In genomic region chr11:810040-810567, GRCh38 we compare ENCODE assay signal across 8 cellular contexts. TPM values are rescaled to one million over a fixed set of nuclear protein-coding genes. Genes with fewer than 3 reads are reported as not detected.
A peak's percentile ranks its signal among the peaks of the same experiment; 100 is the strongest.
DNase-seq lines count a peak whose midpoint lies in the region; ATAC-seq, FAIRE-seq and TF ChIP-seq lines count a peak whose summit lies in the region.

No MANE protein-coding gene starts in this region.

- DNase-seq in NB4 (ENCODE audit: low read depth), result no peak
- DNase-seq in H1 (ENCODE audit: low read depth in 1 of 2, low spot score in 2 of 2), result no peak
- no peak for DNase-seq in middle frontal gyrus (ENCODE audit: extremely low spot score, low spot score)
- no peak for DNase-seq in SKM-1 treated with dmso at 0.1 percent for 144 hours (lab: John Stamatoyannopoulos, UW; ENCODE audit: unreplicated experiment)
- DNase-seq in NCI-H2171 (lab: John Stamatoyannopoulos, UW), result no peak

- no peaks in the 10 kb centered on the region for H3K9me3 ChIP-seq in H1 (ENCODE audit: insufficient read depth in 2 of 2, low read depth in 1 of 2, low read length in 1 of 2)
- no peaks in the 10 kb centered on the region for H3K9me3 ChIP-seq in neuron (ENCODE audit: low read length)

- no peak overlapping the region for H2BK12ac ChIP-seq in H1 (ENCODE audit: low read depth, low read length)

- peak overlapping the region; percentile 78 for H3K4ac ChIP-seq in H1 (replicated peaks; ENCODE audit: insufficient read length, low read depth, low read length)

- 1% methylated on average over 47 of the region's 55 CpGs; no CpG with 5 or more reads in 1 of the 2 experiments for WGBS in H1 (ENCODE audit: extremely low coverage in 1 of 2, insufficient coverage in 1 of 2, insufficient read length in 1 of 2, insufficient replicate concordance in 2 of 2, low coverage in 1 of 2, low lambda C conversion rate in 2 of 2, missing lambda C conversion rate in 1 of 2), 2 experiments

- H2BK15ac ChIP-seq in H1 (ENCODE audit: low read length), result no peak overlapping the region

- no peak for FAIRE-seq in H1 (lab: Jason Lieb, UNC)

- peak overlapping the region; percentile 86 for H4K8ac ChIP-seq in H1 (ENCODE audit: extremely low read depth, insufficient read depth, low read length)

- no peak overlapping the region for H2BK20ac ChIP-seq in H1 (ENCODE audit: low read length)

- peaks cover 0 to 9% (median 3%) of the 10 kb centered on the region in 4 experiments; a peak in 3 of 7 replicates for H3K4me1 ChIP-seq in H1 (replicated peaks in 1 of 4; ENCODE audit: control insufficient read depth in 3 of 4, insufficient read depth in 4 of 4, low read length in 3 of 4)
- H3K4me1 ChIP-seq in neuron (ENCODE audit: insufficient read depth, low read length), result peaks cover 24% of the 10 kb centered on the region

- H3K56ac ChIP-seq in H1 (replicated peaks; ENCODE audit: insufficient read length, low read depth, low read length), result peak overlapping the region; percentile 96

- H3K4me2 ChIP-seq in H1 (ENCODE audit: insufficient read depth in 1 of 2, low read depth in 2 of 2, low read length in 2 of 2), result peak overlapping the region; percentile 77 to 91

- peak overlapping the region; percentile 99 for H3K27ac ChIP-seq in H1 (ENCODE audit: low read depth, low read length)

- peak overlapping the region; percentile 82 to 99 (median 94) for H3K9ac ChIP-seq in H1 (replicated peaks in 1 of 4; ENCODE audit: extremely low read depth in 1 of 4, low read depth in 3 of 4, low read length in 3 of 4)

- CTCF ChIA-PET in H1 (lab: Charles Lee; ENCODE audit: partially characterized antibody), result interaction anchor here (0.6 to 0.8 kb wide), 2 partner anchors 28 to 90 kb away, joined by 3 to 6 read pairs; no protein-coding TSS in a partner anchor

- TF ChIP-seq POLR2A in NB4 (IDR thresholded peaks at IDR 0.05; ENCODE audit: extremely low read depth, insufficient read length) (no peak), H1 (IDR thresholded peaks at IDR 0.05; ENCODE audit: control extremely low read depth in 1 of 2, low read depth in 2 of 2, low read length in 2 of 2) (no peak)

- TF ChIP-seq CTCF in NB4 (IDR thresholded peaks at IDR 0.05; ENCODE audit: low read depth, low read length), result no peak
- no peak for TF ChIP-seq CTCF in H1 (IDR thresholded peaks at IDR 0.05; ENCODE audit: control extremely low read depth in 1 of 3, insufficient read depth in 1 of 3, low read depth in 1 of 3, low read length in 3 of 3)

- H2AFZ ChIP-seq in H1 (ENCODE audit: low read length) (no peak overlapping the region), neuron (ENCODE audit: low read depth, low read length) (peak overlapping the region; percentile 76)

- TF ChIP-seq RAD21 in H1 (IDR thresholded peaks at IDR 0.05 in 1 of 2, conservative IDR thresholded peaks at IDR 0.05 in 1 of 2; ENCODE audit: low read depth in 2 of 2, low read length in 2 of 2), result no peak

- no peaks in the 10 kb centered on the region for H3K79me1 ChIP-seq in H1 (ENCODE audit: low read depth, low read length)

- H3K23ac ChIP-seq in H1 (ENCODE audit: insufficient read length), result no peak overlapping the region

- H4K91ac ChIP-seq in H1 (replicated peaks; ENCODE audit: insufficient read length, low read length), result no peak overlapping the region

- H2AK5ac ChIP-seq in H1 (ENCODE audit: low read depth, low read length), result peak overlapping the region; percentile 53; the same call in 1 of the 2 replicates

- H3K14ac ChIP-seq in H1 (ENCODE audit: insufficient read length), result no peak overlapping the region

- peak overlapping the region; percentile 100; the same call in 1 of the 2 replicates for H2BK5ac ChIP-seq in H1 (ENCODE audit: low read depth, low read length)

- ATAC-seq in GM19463 (IDR thresholded peaks at IDR 0.05; ENCODE audit: unreplicated experiment) (peak; percentile 2), HG03520 (IDR thresholded peaks at IDR 0.05; ENCODE audit: unreplicated experiment) (no peak)

- peaks cover 16 to 29% (median 26%) of the 10 kb centered on the region in 4 experiments for H3K36me3 ChIP-seq in H1 (ENCODE audit: control insufficient read depth in 2 of 4, insufficient read depth in 4 of 4, low read length in 3 of 4)
- H3K36me3 ChIP-seq in neuron (ENCODE audit: insufficient read depth, low read length), result peaks cover 26% of the 10 kb centered on the region

- peaks cover 7 to 32% of the 10 kb centered on the region in 2 experiments; a peak in 3 of 4 replicates for H3K79me2 ChIP-seq in H1 (ENCODE audit: control insufficient read depth in 1 of 2, insufficient read depth in 2 of 2, low read length in 2 of 2)

- no peak for TF ChIP-seq EP300 in H1 (IDR thresholded peaks at IDR 0.05; ENCODE audit: borderline replicate concordance in 1 of 2, low read depth in 2 of 2, low read length in 2 of 2)

- no peak overlapping the region for H2BK120ac ChIP-seq in H1 (replicated peaks; ENCODE audit: low read depth, low read length)

- H3K27me3 ChIP-seq in H1 (replicated peaks in 1 of 4; ENCODE audit: control insufficient read depth in 3 of 4, extremely low read depth in 1 of 4, insufficient read depth in 3 of 4, low read length in 3 of 4) (no peaks in the 10 kb centered on the region), neuron (ENCODE audit: insufficient read depth, low read length) (no peaks in the 10 kb centered on the region)

- H3K23me2 ChIP-seq in H1 (ENCODE audit: low read depth, low read length), result peaks cover 8% of the 10 kb centered on the region; the same call in 1 of the 2 replicates

- H3K18ac ChIP-seq in H1 (ENCODE audit: extremely low read depth, low read length), result no peak overlapping the region; the same call in none of the 2 replicates

- POLR2A ChIA-PET in H1 (lab: Charles Lee; ENCODE audit: partially characterized antibody), result interaction anchor here (0.8 to 53.0 kb wide), 8 partner anchors 1 to 171 kb away, joined by 3 to 1917 read pairs (median 12); partner anchors contain the start of genes CD151, CEND1, CRACR2B and GATD1

- no peak overlapping the region for H4K5ac ChIP-seq in H1 (ENCODE audit: insufficient read length, low read depth, low read length)

- H3K4me3 ChIP-seq in NB4 (ENCODE audit: low read depth, low read length), result peak overlapping the region; percentile 98
- H3K4me3 ChIP-seq in H1 (ENCODE audit: extremely low read depth in 1 of 4, insufficient read depth in 2 of 4, low read depth in 3 of 4, low read length in 4 of 4), result peak overlapping the region; percentile 66 to 100 (median 90)
- H3K4me3 ChIP-seq in neuron (ENCODE audit: low read length), result peak overlapping the region; percentile 87

- H4K20me1 ChIP-seq in H1 (replicated peaks in 1 of 2; ENCODE audit: control insufficient read depth in 1 of 2, insufficient read depth in 2 of 2, low read length in 2 of 2), result peaks cover 10 to 20% of the 10 kb centered on the region in 2 experiments

RNA-seq across cellular contexts. Expression of gene RPLP2, which starts 0.3 kb away (rescaled TPM):
- 2,084 and 2,106 TPM in 2 replicates for total RNA-seq in H1 (2021; fragmentation: NEBNext Ultra II Directional; extraction: Animal tissue kit (Norgen Biotek cat#: 25700))
- 1,789 and 2,639 TPM in 2 replicates for polyA plus RNA-seq in H1 (2011; rRNA removed)
- polyA plus RNA-seq in H1 (2011; cell fraction: cytosol; rRNA removed), result 1,146 TPM
- 1,249 TPM for polyA plus RNA-seq in H1 (2011; cell fraction: nucleus; rRNA removed)
- 1,130 to 2,648 TPM (median 2,424 TPM) in 4 replicates for polyA plus RNA-seq in H1 (2012, experiment 1 of 2)
- 2,408 TPM for polyA plus RNA-seq in H1 (2012, experiment 2 of 2)
- 5,318 TPM for polyA plus RNA-seq in H1 (2013, experiment 1 of 2)
- polyA plus RNA-seq in H1 (2013, experiment 2 of 2), result 5,353 TPM
- polyA minus RNA-seq in H1 (2011; rRNA and poly(A)+ RNA removed), result 261 and 360 TPM in 2 replicates
- polyA minus RNA-seq in H1 (2011; cell fraction: cytosol; rRNA and poly(A)+ RNA removed), result 688 TPM
- polyA minus RNA-seq in H1 (2011; cell fraction: nucleus; rRNA and poly(A)+ RNA removed), result 328 TPM

RNA-seq across cellular contexts. Expression of gene PIDD1, which starts 5.1 kb away (rescaled TPM):
- 18.9 and 24.9 TPM in 2 replicates for total RNA-seq in H1 (2021; fragmentation: NEBNext Ultra II Directional; extraction: Animal tissue kit (Norgen Biotek cat#: 25700))
- 26.1 and 51.4 TPM in 2 replicates for polyA plus RNA-seq in H1 (2011; rRNA removed)
- 30.7 TPM for polyA plus RNA-seq in H1 (2011; cell fraction: cytosol; rRNA removed)
- 219 TPM for polyA plus RNA-seq in H1 (2011; cell fraction: nucleus; rRNA removed)
- 12.3 to 30.0 TPM (median 25.6 TPM) in 4 replicates for polyA plus RNA-seq in H1 (2012, experiment 1 of 2)
- 17.5 TPM for polyA plus RNA-seq in H1 (2012, experiment 2 of 2)
- polyA plus RNA-seq in H1 (2013, experiment 1 of 2), result 20.9 TPM
- 18.5 TPM for polyA plus RNA-seq in H1 (2013, experiment 2 of 2)
- 5.4 and 5.8 TPM in 2 replicates for polyA minus RNA-seq in H1 (2011; rRNA and poly(A)+ RNA removed)
- 13.4 TPM for polyA minus RNA-seq in H1 (2011; cell fraction: cytosol; rRNA and poly(A)+ RNA removed)
- polyA minus RNA-seq in H1 (2011; cell fraction: nucleus; rRNA and poly(A)+ RNA removed), result 47.6 TPM

RNA-seq across cellular contexts. Expression of gene PNPLA2, which starts 8.6 kb away (rescaled TPM):
- 62.1 and 62.2 TPM in 2 replicates for total RNA-seq in H1 (2021; fragmentation: NEBNext Ultra II Directional; extraction: Animal tissue kit (Norgen Biotek cat#: 25700))
- polyA plus RNA-seq in H1 (2011; rRNA removed), result 30.9 and 63.7 TPM in 2 replicates
- 23.5 TPM for polyA plus RNA-seq in H1 (2011; cell fraction: cytosol; rRNA removed)
- 272 TPM for polyA plus RNA-seq in H1 (2011; cell fraction: nucleus; rRNA removed)
- polyA plus RNA-seq in H1 (2012, experiment 1 of 2), result 27.2 to 66.6 TPM (median 57.4 TPM) in 4 replicates
- 30.4 TPM for polyA plus RNA-seq in H1 (2012, experiment 2 of 2)
- polyA plus RNA-seq in H1 (2013, experiment 1 of 2), result 53.9 TPM
- polyA plus RNA-seq in H1 (2013, experiment 2 of 2), result 50.2 TPM
- 20.4 and 30.0 TPM in 2 replicates for polyA minus RNA-seq in H1 (2011; rRNA and poly(A)+ RNA removed)
- polyA minus RNA-seq in H1 (2011; cell fraction: cytosol; rRNA and poly(A)+ RNA removed), result 34.8 TPM
- 76.6 TPM for polyA minus RNA-seq in H1 (2011; cell fraction: nucleus; rRNA and poly(A)+ RNA removed)

RNA-seq across cellular contexts. Expression of gene SLC25A22, which starts 12.0 kb away (rescaled TPM):
- total RNA-seq in H1 (2021; fragmentation: NEBNext Ultra II Directional; extraction: Animal tissue kit (Norgen Biotek cat#: 25700)), result 48.0 and 54.3 TPM in 2 replicates
- polyA plus RNA-seq in H1 (2011; rRNA removed), result 31.5 and 52.0 TPM in 2 replicates
- 22.1 TPM for polyA plus RNA-seq in H1 (2011; cell fraction: cytosol; rRNA removed)
- 98.2 TPM for polyA plus RNA-seq in H1 (2011; cell fraction: nucleus; rRNA removed)
- 21.5 to 44.0 TPM (median 35.8 TPM) in 4 replicates for polyA plus RNA-seq in H1 (2012, experiment 1 of 2)
- polyA plus RNA-seq in H1 (2012, experiment 2 of 2), result 29.6 TPM
- polyA plus RNA-seq in H1 (2013, experiment 1 of 2), result 24.3 TPM
- 24.4 TPM for polyA plus RNA-seq in H1 (2013, experiment 2 of 2)
- polyA minus RNA-seq in H1 (2011; rRNA and poly(A)+ RNA removed), result 18.7 and 26.7 TPM in 2 replicates
- polyA minus RNA-seq in H1 (2011; cell fraction: cytosol; rRNA and poly(A)+ RNA removed), result 21.4 TPM
- polyA minus RNA-seq in H1 (2011; cell fraction: nucleus; rRNA and poly(A)+ RNA removed), result 27.1 TPM

RNA-seq across cellular contexts. Expression of gene CRACR2B, which starts 17.6 kb away (rescaled TPM):
- 26.4 and 29.3 TPM in 2 replicates for total RNA-seq in H1 (2021; fragmentation: NEBNext Ultra II Directional; extraction: Animal tissue kit (Norgen Biotek cat#: 25700))
- 18.2 and 34.9 TPM in 2 replicates for polyA plus RNA-seq in H1 (2011; rRNA removed)
- polyA plus RNA-seq in H1 (2011; cell fraction: cytosol; rRNA removed), result 27.3 TPM
- polyA plus RNA-seq in H1 (2011; cell fraction: nucleus; rRNA removed), result 119 TPM
- 11.5 to 25.5 TPM (median 19.6 TPM) in 4 replicates for polyA plus RNA-seq in H1 (2012, experiment 1 of 2)
- polyA plus RNA-seq in H1 (2012, experiment 2 of 2), result 13.0 TPM
- 19.0 TPM for polyA plus RNA-seq in H1 (2013, experiment 1 of 2)
- polyA plus RNA-seq in H1 (2013, experiment 2 of 2), result 17.3 TPM
- 2.3 and 2.9 TPM in 2 replicates for polyA minus RNA-seq in H1 (2011; rRNA and poly(A)+ RNA removed)
- polyA minus RNA-seq in H1 (2011; cell fraction: cytosol; rRNA and poly(A)+ RNA removed), result 10.1 TPM
- 19.8 TPM for polyA minus RNA-seq in H1 (2011; cell fraction: nucleus; rRNA and poly(A)+ RNA removed)
